Comparison of ENCODE assay signal across 28 cellular contexts in genomic region chr3:160022068-160022467, GRCh38. TPM values are rescaled to one million over a fixed set of nuclear protein-coding genes. Genes with fewer than 3 reads are reported as not detected.
"Had no signal": no experiment of that assay in that cellular context is flagged by ENCODE, and none has a peak within 500 bp of the region (broad histone marks: within the 10 kb centered on the region; RNA-seq: fewer than 3 reads in every experiment).

No MANE protein-coding gene starts in this region.

- H3K9me3 ChIP-seq: ovary, psoas muscle, right lobe of liver, sigmoid colon, stomach, thoracic aorta, thyroid gland, tibial nerve, upper lobe of left lung, vagina had no signal

- H3K9ac ChIP-seq: neural progenitor cell, parathyroid adenoma had no signal

- H3K36me3 ChIP-seq: neural progenitor cell, ovary, right lobe of liver, sigmoid colon, stomach, thoracic aorta, thyroid gland, tibial nerve, upper lobe of left lung, vagina had no signal

- H3K4me2 ChIP-seq: neural progenitor cell had no signal

- H3K27ac Mint-ChIP-seq: nephron; neural progenitor cell; progenitor cell of endocrine pancreas; stimulated activated effector memory CD8-positive, alpha-beta T cell treated with anti-CD3 and anti-CD28 coated beads, Interleukin-12 subunit alpha, Interleukin-12 subunit beta, amount 100 ng/mL, for 72 hours; stimulated activated naive B cell treated with anti-CD40 and anti-IgM and Interleukin-4, amounts not matched to agents 10 μg/mL and 1 μg/mL and 100 μg/mL, for 72 hours; stimulated activated naive CD8-positive, alpha-beta T cell treated with anti-CD3 and anti-CD28 coated beads, Interleukin-15, Interleukin-2, amounts not matched to agents 100 ng/mL and 50 ng/mL, for 24 hours had no signal

- H3K4me1 ChIP-seq: neural progenitor cell, psoas muscle, right lobe of liver, sigmoid colon, thyroid gland, tibial nerve, vagina had no signal

- H3K4me3 ChIP-seq: neural progenitor cell, ovary, psoas muscle, right lobe of liver, sigmoid colon, stomach, thoracic aorta, thyroid gland, tibial nerve, upper lobe of left lung, vagina had no signal

- H2AFZ ChIP-seq: neural progenitor cell, parathyroid adenoma had no signal

- H3K4me3 Mint-ChIP-seq: nephron; neural progenitor cell; stimulated activated effector memory CD8-positive, alpha-beta T cell treated with anti-CD3 and anti-CD28 coated beads, Interleukin-12 subunit alpha, Interleukin-12 subunit beta, amount 100 ng/mL, for 72 hours; stimulated activated naive B cell treated with anti-CD40 and anti-IgM and Interleukin-4, amounts not matched to agents 10 μg/mL and 1 μg/mL and 100 μg/mL, for 72 hours; stimulated activated naive CD8-positive, alpha-beta T cell treated with anti-CD3 and anti-CD28 coated beads, Interleukin-15, Interleukin-2, amounts not matched to agents 100 ng/mL and 50 ng/mL, for 24 hours had no signal

- H3K9me3 Mint-ChIP-seq: nephron; neural progenitor cell; stimulated activated effector memory CD8-positive, alpha-beta T cell treated with anti-CD3 and anti-CD28 coated beads, Interleukin-12 subunit alpha, Interleukin-12 subunit beta, amount 100 ng/mL, for 72 hours; stimulated activated naive CD8-positive, alpha-beta T cell treated with anti-CD3 and anti-CD28 coated beads, Interleukin-15, Interleukin-2, amounts not matched to agents 100 ng/mL and 50 ng/mL, for 24 hours had no signal

- H3K36me3 Mint-ChIP-seq: neural progenitor cell; stimulated activated naive B cell treated with anti-CD40 and anti-IgM and Interleukin-4, amounts not matched to agents 10 μg/mL and 1 μg/mL and 100 μg/mL, for 72 hours had no signal

- H3K27me3 ChIP-seq: neural progenitor cell, ovary, right lobe of liver, sigmoid colon, stomach, thyroid gland, tibial nerve, upper lobe of left lung, vagina had no signal

- DNase-seq: occipital lobe; ovary; posterior cingulate gyrus; psoas muscle; right cardiac atrium; right lobe of liver; sigmoid colon; small intestine; stimulated activated CD4-positive, alpha-beta T cell treated with anti-CD3 and anti-CD28 coated beads, Interleukin-15, amount 100 ng/mL, for 24 hours; stimulated activated CD4-positive, alpha-beta T cell treated with anti-CD3 and anti-CD28 coated beads, Interleukin-2, amount 100 ng/mL, for 24 hours; stimulated activated CD4-positive, alpha-beta T cell treated with anti-CD3 and anti-CD28 coated beads, Interleukin-2, amount 100 ng/mL, for 48 hours; stimulated activated CD4-positive, alpha-beta T cell treated with anti-CD3 and anti-CD28 coated beads, Interleukin-4, amount 100 ng/mL, for 24 hours; stimulated activated naive B cell treated with anti-CD40 and anti-IgM and Interleukin-4, amounts not matched to agents 10 μg/mL and 1 μg/mL and 100 μg/mL, for 72 hours; stimulated activated naive CD4-positive, alpha-beta T cell treated with Interleukin-2 at 50 U/mL for 16 hours; stomach; thyroid gland; trophoblast cell; upper lobe of left lung had no signal

- H3K27ac ChIP-seq: neural progenitor cell, ovary, parathyroid adenoma, psoas muscle, right lobe of liver, sigmoid colon, stomach, thoracic aorta, thyroid gland, tibial nerve, upper lobe of left lung, vagina had no signal

- H3K79me2 ChIP-seq: parathyroid adenoma had no signal

- H3K4me1 Mint-ChIP-seq: nephron, neural progenitor cell had no signal

RNA-seq across cellular contexts. Expression of gene IL12A, which starts 33.4 kb away (rescaled TPM):
- total RNA-seq: progenitor cell of endocrine pancreas, subcutaneous adipose tissue, thoracic aorta had no signal
